In the genomic region with DNA sequence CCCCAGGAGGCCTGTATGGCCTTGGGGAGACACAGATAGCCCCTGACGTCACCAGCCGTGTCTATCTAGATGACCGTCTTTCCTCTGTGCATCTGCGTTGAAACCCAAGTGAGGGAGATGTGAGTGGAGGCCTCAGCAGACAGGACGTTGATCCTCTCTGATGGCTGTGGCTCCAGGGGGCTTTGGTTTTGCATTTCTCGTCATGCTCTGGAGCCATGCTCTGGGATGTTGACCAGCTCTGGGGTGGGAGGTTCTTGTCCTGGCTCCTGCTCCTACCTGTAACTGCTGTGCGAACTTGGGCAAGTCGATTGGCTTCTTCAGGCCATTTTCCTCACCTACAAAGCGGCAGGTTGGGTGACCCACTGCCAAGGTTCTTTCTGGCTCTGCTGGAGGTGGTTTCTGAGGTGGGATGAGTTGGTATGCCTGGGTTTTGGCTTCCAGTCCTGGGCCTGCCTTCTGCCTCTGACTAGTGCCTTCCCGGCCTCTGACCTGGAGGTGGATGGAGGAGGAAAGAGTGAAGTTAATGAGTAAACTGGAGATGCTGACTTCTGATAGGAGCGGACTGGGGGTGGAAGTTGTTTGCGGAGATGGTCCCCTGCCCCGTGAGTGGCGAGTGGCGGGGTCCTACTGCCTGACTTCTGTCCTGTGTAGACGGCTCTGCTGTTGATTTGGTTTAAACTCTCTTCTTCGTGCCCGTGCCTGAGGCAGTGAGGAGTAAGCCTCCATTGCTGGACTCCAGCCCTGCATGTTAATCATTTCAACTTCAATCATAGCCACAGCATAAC, we compare ENCODE assay signal across 14 cellular contexts. TPM values are rescaled to one million over a fixed set of nuclear protein-coding genes. Genes with fewer than 3 reads are reported as not detected.
DNase-seq lines count a peak whose midpoint lies in the region; ATAC-seq, FAIRE-seq and TF ChIP-seq lines count a peak whose summit lies in the region.
"Had no signal": no experiment of that assay in that cellular context is flagged by ENCODE, and none has a peak within 500 bp of the region (broad histone marks: within the 10 kb centered on the region; RNA-seq: fewer than 3 reads in every experiment).

No MANE protein-coding gene starts in this region.

- no peaks in the 10 kb centered on the region for H3K9me3 ChIP-seq in astrocyte (ENCODE audit: insufficient read depth, low read depth, low read length)
- H3K9me3 ChIP-seq in keratinocyte (ENCODE audit: control insufficient read depth, low read depth, low read length): no peaks in the 10 kb centered on the region
- H3K9me3 ChIP-seq in neural progenitor cell (ENCODE audit: low read depth): no peaks in the 10 kb centered on the region

- H3K27me3 Mint-ChIP-seq in astrocyte (ENCODE audit: low read depth, unreplicated experiment) (no peaks in the 10 kb centered on the region), neural progenitor cell (ENCODE audit: insufficient read depth, low read depth) (no peaks in the 10 kb centered on the region)
- H3K27me3 Mint-ChIP-seq: CD4-positive, alpha-beta T cell had no signal

- H3K36me3 Mint-ChIP-seq in astrocyte (ENCODE audit: low read depth, unreplicated experiment): peaks cover 20% of the 10 kb centered on the region
- H3K36me3 Mint-ChIP-seq in neural progenitor cell: peaks cover 6% of the 10 kb centered on the region
- H3K36me3 Mint-ChIP-seq: stimulated activated effector memory CD8-positive, alpha-beta T cell treated with anti-CD3 and anti-CD28 coated beads, Interleukin-12 subunit alpha, Interleukin-12 subunit beta, amount 100 ng/mL, for 72 hours had no signal

- H3K4me1 Mint-ChIP-seq in astrocyte (ENCODE audit: low read depth, unreplicated experiment): peaks cover 16% of the 10 kb centered on the region
- peaks cover 32% of the 10 kb centered on the region for H3K4me1 Mint-ChIP-seq in neural progenitor cell
- H3K4me1 Mint-ChIP-seq: stimulated activated effector memory CD8-positive, alpha-beta T cell treated with anti-CD3 and anti-CD28 coated beads, Interleukin-12 subunit alpha, Interleukin-12 subunit beta, amount 100 ng/mL, for 72 hours had no signal

- H2AFZ ChIP-seq in astrocyte (ENCODE audit: low read depth, low read length) (no peak overlapping the region), keratinocyte (ENCODE audit: control insufficient read depth, low read length) (no peak overlapping the region), neural progenitor cell (replicated peaks) (no peak overlapping the region)

- ATAC-seq in HG02678 (IDR thresholded peaks at IDR 0.05; ENCODE audit: unreplicated experiment): no peak
- no peak for ATAC-seq in GM21529 (IDR thresholded peaks at IDR 0.05; ENCODE audit: unreplicated experiment)
- ATAC-seq in GM21381 (IDR thresholded peaks at IDR 0.05; ENCODE audit: unreplicated experiment): no peak
- ATAC-seq: stimulated activated effector memory CD8-positive, alpha-beta T cell treated with anti-CD3 and anti-CD28 coated beads, Interleukin-12 subunit alpha, Interleukin-12 subunit beta, amount 100 ng/mL, for 72 hours had no signal

- H3K9me1 ChIP-seq in keratinocyte (ENCODE audit: control insufficient read depth, extremely low read depth, insufficient read depth, low read length): no peaks in the 10 kb centered on the region

- H3K4me2 ChIP-seq in astrocyte (ENCODE audit: low read length) (no peak overlapping the region), keratinocyte (ENCODE audit: control insufficient read depth, extremely low read depth, insufficient read depth, low read depth, low read length) (no peak overlapping the region), neural progenitor cell (no peak overlapping the region)

- no peaks in the 10 kb centered on the region for H3K27me3 ChIP-seq in astrocyte (ENCODE audit: insufficient read depth, low read length)
- H3K27me3 ChIP-seq in keratinocyte (ENCODE audit: control insufficient read depth, extremely low read depth, insufficient read depth, low read length): no peaks in the 10 kb centered on the region
- H3K27me3 ChIP-seq in neural progenitor cell: no peaks in the 10 kb centered on the region

- H3K79me2 ChIP-seq in astrocyte (ENCODE audit: insufficient read depth, low read length) (peaks cover 45% of the 10 kb centered on the region), keratinocyte (ENCODE audit: control insufficient read depth, insufficient read depth, low read length) (peaks cover 21% of the 10 kb centered on the region), neural progenitor cell (ENCODE audit: low read depth) (no peaks in the 10 kb centered on the region)

- H4K20me1 ChIP-seq in astrocyte (ENCODE audit: insufficient read depth, low read length) (peaks cover 39% of the 10 kb centered on the region), keratinocyte (ENCODE audit: control insufficient read depth, extremely low read depth, insufficient read depth, low read length) (no peaks in the 10 kb centered on the region), neural progenitor cell (ENCODE audit: low read depth) (peaks cover 4% of the 10 kb centered on the region)

- dilution Hi-C loops in keratinocyte (cut with MboI; ENCODE audit: extremely low pct_ligation_motif_present, low sequenced_read_pairs): no loop called here

- TF ChIP-seq CTCF in 22Rv1 (IDR thresholded peaks at IDR 0.05) (no peak), astrocyte (IDR thresholded peaks at IDR 0.05; ENCODE audit: insufficient read depth, low read depth, low read length) (no peak), keratinocyte (optimal IDR thresholded peaks at IDR 0.05 in 1 of 3, IDR thresholded peaks at IDR 0.05 in 1 of 3, conservative IDR thresholded peaks at IDR 0.05 in 1 of 3; ENCODE audit: extremely low read depth in 1 of 3, insufficient read depth in 2 of 3, low read length in 3 of 3) (no peak), neural progenitor cell (IDR thresholded peaks at IDR 0.05) (no peak)

- H3K9ac ChIP-seq in astrocyte (ENCODE audit: low read length): no peak overlapping the region
- no peak overlapping the region for H3K9ac ChIP-seq in keratinocyte (ENCODE audit: control insufficient read depth, extremely low read depth, insufficient read depth, low read length)
- no peak overlapping the region for H3K9ac ChIP-seq in neural progenitor cell

- peak overlapping the region; percentile 20 for H3K27ac Mint-ChIP-seq in astrocyte (ENCODE audit: unreplicated experiment)
- peak overlapping the region; percentile 11 for H3K27ac Mint-ChIP-seq in neural progenitor cell
- H3K27ac Mint-ChIP-seq: CD4-positive, alpha-beta T cell; stimulated activated effector memory CD8-positive, alpha-beta T cell treated with anti-CD3 and anti-CD28 coated beads, Interleukin-12 subunit alpha, Interleukin-12 subunit beta, amount 100 ng/mL, for 72 hours had no signal

- H3K9me3 Mint-ChIP-seq in astrocyte (ENCODE audit: unreplicated experiment) (no peaks in the 10 kb centered on the region), neural progenitor cell (no peaks in the 10 kb centered on the region)
- H3K9me3 Mint-ChIP-seq: CD4-positive, alpha-beta T cell; stimulated activated effector memory CD8-positive, alpha-beta T cell treated with anti-CD3 and anti-CD28 coated beads, Interleukin-12 subunit alpha, Interleukin-12 subunit beta, amount 100 ng/mL, for 72 hours had no signal

- no peak for FAIRE-seq in astrocyte (lab: Jason Lieb, UNC)
- peak; percentile 43 for FAIRE-seq in keratinocyte (lab: Jason Lieb, UNC)

- peaks cover 28% of the 10 kb centered on the region for H3F3A ChIP-seq in neural progenitor cell (ENCODE audit: low read depth)

- H3K4me3 Mint-ChIP-seq in astrocyte (ENCODE audit: unreplicated experiment) (no peak overlapping the region), neural progenitor cell (no peak overlapping the region)
- H3K4me3 Mint-ChIP-seq: CD4-positive, alpha-beta T cell; stimulated activated effector memory CD8-positive, alpha-beta T cell treated with anti-CD3 and anti-CD28 coated beads, Interleukin-12 subunit alpha, Interleukin-12 subunit beta, amount 100 ng/mL, for 72 hours had no signal

- H3K27ac ChIP-seq in 22Rv1: 0 out of 2 replicates have a peak overlapping the region, but pooled peaks have one; percentile 5
- no peak overlapping the region for H3K27ac ChIP-seq in astrocyte (ENCODE audit: low read depth, low read length)
- H3K27ac ChIP-seq in keratinocyte (ENCODE audit: control insufficient read depth, insufficient read depth, low read length): no peak overlapping the region
- no peak overlapping the region for H3K27ac ChIP-seq in neural progenitor cell

- H3K4me3 ChIP-seq in astrocyte (ENCODE audit: insufficient read depth, low read depth, low read length): no peak overlapping the region
- H3K4me3 ChIP-seq in keratinocyte (ENCODE audit: control insufficient read depth in 2 of 3, extremely low read depth in 1 of 3, insufficient read depth in 2 of 3, low read depth in 1 of 3, low read length in 3 of 3): no peak overlapping the region
- no peak overlapping the region for H3K4me3 ChIP-seq in neural progenitor cell

- DNase-seq in astrocyte (ENCODE audit: low read depth) (no peak), keratinocyte (ENCODE audit: low read depth, low spot score) (no peak), neural progenitor cell (ENCODE audit: low spot score) (no peak), iPS-NIHi7 (ENCODE audit: extremely low spot score) (no peak)
- DNase-seq: activated naive CD4-positive, alpha-beta T cell treated with anti-CD3 and anti-CD28 coated beads, Interleukin-2, amount 50 U/mL, for 16 hours; CD4-positive, alpha-beta T cell; DMS79; KG1; NCI-H1092 had no signal

- H3K36me3 ChIP-seq in astrocyte (ENCODE audit: insufficient read depth, low read length) (no peaks in the 10 kb centered on the region), keratinocyte (ENCODE audit: control insufficient read depth in 2 of 2, extremely low read depth in 1 of 2, insufficient read depth in 2 of 2, low read length in 2 of 2) (peaks cover 5 to 10% of the 10 kb centered on the region in 2 experiments), neural progenitor cell (no peaks in the 10 kb centered on the region)

- H3K4me1 ChIP-seq in astrocyte (ENCODE audit: insufficient read depth, low read length) (peaks cover 5% of the 10 kb centered on the region), keratinocyte (ENCODE audit: control insufficient read depth, extremely low read depth, insufficient read depth, low read length) (peaks cover 22% of the 10 kb centered on the region), neural progenitor cell (peaks cover 27% of the 10 kb centered on the region)

RNA-seq across cellular contexts. Expression of a gene that starts 8.4 kb away (rescaled TPM):
- total RNA-seq in astrocyte (39.8 and 40.9 TPM in 2 replicates), neural progenitor cell (ENCODE audit: low replicate concordance) (7.8 and 26.2 TPM in 2 replicates)
- 27.5 to 39.5 TPM (median 36.2 TPM) in 3 replicates for polyA plus RNA-seq in keratinocyte
- 8.1 TPM for polyA plus RNA-seq in keratinocyte (2011; ENCODE audit: low read depth)
- 16.4 and 18.7 TPM in 2 replicates for polyA plus RNA-seq in keratinocyte (2011; cell fraction: cytosol; rRNA removed)
- polyA plus RNA-seq in keratinocyte (2011; cell fraction: nucleus; rRNA removed): 54.8 and 72.2 TPM in 2 replicates
- 9.1 and 32.9 TPM in 2 replicates for polyA plus RNA-seq in keratinocyte (2012; ENCODE audit: low replicate concordance)
- 29.9 to 42.2 TPM (median 33.7 TPM) in 3 replicates for polyA minus RNA-seq in keratinocyte
- 11.1 TPM for polyA minus RNA-seq in keratinocyte (2011; cell fraction: cytosol; rRNA and poly(A)+ RNA removed)
- 25.3 and 39.2 TPM in 2 replicates for polyA minus RNA-seq in keratinocyte (2011; cell fraction: nucleus; rRNA and poly(A)+ RNA removed)
